ENCODE assay signal across 8 cellular contexts in the genomic region with DNA sequence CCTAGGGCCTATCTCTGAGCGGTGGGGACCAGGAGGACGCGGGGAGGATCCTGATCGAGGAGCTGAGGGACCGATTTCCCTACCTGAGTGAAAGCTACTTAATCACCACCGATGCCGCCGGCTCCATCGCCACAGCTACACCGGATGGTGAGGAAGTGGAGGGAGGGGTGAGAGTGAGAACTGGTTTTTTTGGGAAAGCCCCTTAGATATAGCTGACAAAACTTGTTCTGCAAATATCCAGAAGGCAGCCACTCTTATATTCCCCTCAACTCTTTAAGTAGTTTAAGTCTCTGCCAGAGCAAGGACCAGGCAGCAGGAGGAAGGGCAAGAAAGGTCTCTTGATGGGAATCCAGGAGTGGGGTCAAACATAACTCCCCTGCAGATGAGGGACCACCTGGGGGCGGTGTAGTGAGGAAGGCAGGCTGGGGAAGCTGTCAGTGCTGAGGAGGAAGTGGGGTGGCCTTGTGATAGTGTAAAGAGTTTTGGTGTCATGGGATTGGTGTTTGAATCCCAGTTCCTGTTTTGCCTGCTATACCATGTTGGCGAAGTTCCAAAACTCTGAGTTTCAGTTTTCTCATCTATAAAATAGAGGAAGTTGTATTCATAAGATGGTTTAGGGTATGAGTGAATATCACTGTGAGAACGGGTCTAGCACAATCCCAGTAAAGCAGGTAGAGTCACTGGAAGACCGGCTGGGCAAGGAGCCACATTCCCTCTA. TPM values are rescaled to one million over a fixed set of nuclear protein-coding genes. Genes with fewer than 3 reads are reported as not detected.
DNase-seq lines count a peak whose midpoint lies in the region; ATAC-seq and TF ChIP-seq lines count a peak whose summit lies in the region.

No MANE protein-coding gene starts in this region.

- peaks cover 7% of the 10 kb centered on the region; the same call in 1 of the 2 replicates for H4K20me1 ChIP-seq in GM23338 (replicated peaks; ENCODE audit: insufficient read depth)

- intact Hi-C loops in Right ventricle myocardium superior (cut with DNase I) = no loop called here

- DNase-seq in GM10266 (ENCODE audit: extremely low spot score) (peak; percentile 81), GM23338 (ENCODE audit: low spot score) (peak; percentile 47), NOMO-1 treated with DMSO at 0.1 percent for 48 hours (lab: John Stamatoyannopoulos, UW; ENCODE audit: unreplicated experiment) (peak; percentile 94), activated T-helper 1 cell treated with Interleukin-2 at 50 U/mL for 16 hours (ENCODE audit: low read depth) (peak; percentile 42), lung (ENCODE audit: low spot score) (peak; percentile 44), substantia nigra (lab: John Stamatoyannopoulos, UW) (peak in 17 of 49 donors; percentile 5 to 49 (median 18)), Right ventricle myocardium superior (no peak), midbrain (lab: John Stamatoyannopoulos, UW) (no peak)

- H3K27ac Mint-ChIP-seq in GM23338 = no peak overlapping the region; the same call in 1 of the 2 replicates

- H3K27ac ChIP-seq in GM23338 (ENCODE audit: low read depth) = no peak overlapping the region
- H3K27ac ChIP-seq in lung (ENCODE audit: low read depth in 1 of 2, low read length in 1 of 2) = peak overlapping the region in 1 of 2 donors; percentile 78
- H3K27ac ChIP-seq in substantia nigra (ENCODE audit: low read depth, low read length, poor library complexity, severe bottlenecking) = peak overlapping the region; percentile 61

- H3K4me3 Mint-ChIP-seq in GM23338 = no peak overlapping the region

- no peak for ATAC-seq in GM23338
- no peak for ATAC-seq in lung (ENCODE audit: insufficient read depth, low FRiP score)
- no peak for ATAC-seq in Right ventricle myocardium superior (ENCODE audit: poor library complexity)

- H3K9me2 ChIP-seq in GM23338 (ENCODE audit: insufficient read depth) = no peaks in the 10 kb centered on the region

- H3K79me2 ChIP-seq in GM23338 (replicated peaks; ENCODE audit: insufficient read depth) = peaks cover 19% of the 10 kb centered on the region

- peaks cover 11% of the 10 kb centered on the region for H3K27me3 Mint-ChIP-seq in GM23338 (ENCODE audit: insufficient read depth, low read depth, poor library complexity)

- TF ChIP-seq CTCF in GM10266 (IDR thresholded peaks at IDR 0.05; ENCODE audit: control insufficient read depth, insufficient read depth, low read depth, missing control alignments) (peak; percentile 55), GM23338 (conservative IDR thresholded peaks at IDR 0.05; ENCODE audit: low read depth in 2 of 2) (peak; percentile 39 to 57), lung (IDR thresholded peaks at IDR 0.05; ENCODE audit: control extremely low read depth, extremely low read depth) (no peak)

- H3K36me3 ChIP-seq in GM23338 (ENCODE audit: insufficient read depth) (no peaks in the 10 kb centered on the region; the same call in 1 of the 2 replicates), lung (ENCODE audit: control insufficient read depth in 2 of 2, insufficient read depth in 2 of 2, low read length in 2 of 2) (peaks cover 11 to 26% of the 10 kb centered on the region in 2 donors)

- peaks cover 17% of the 10 kb centered on the region for H3K4me1 Mint-ChIP-seq in GM23338

- H3K4me3 ChIP-seq in GM23338 = no peak overlapping the region
- H3K4me3 ChIP-seq in lung = no peak overlapping the region

- H3K9me3 ChIP-seq in lung (ENCODE audit: control insufficient read depth in 2 of 2, insufficient read depth in 1 of 2, low read length in 1 of 2) = no peaks in the 10 kb centered on the region

- H3F3A ChIP-seq in GM23338 (replicated peaks; ENCODE audit: low read depth) = 0 out of 2 replicates have a peak, but pooled peaks cover 3% of the 10 kb centered on the region

- WGBS in lung, 2 donors = 23 to 35% methylated on average over 14 of the region's 14 CpGs

- H3K9me3 Mint-ChIP-seq in GM23338 = no peaks in the 10 kb centered on the region

- peaks cover 13% of the 10 kb centered on the region for H3K4me1 ChIP-seq in GM23338 (ENCODE audit: insufficient read depth)
- H3K4me1 ChIP-seq in lung (ENCODE audit: control insufficient read depth in 2 of 2, insufficient read depth in 2 of 2, low read length in 2 of 2) = peaks cover 5 to 14% of the 10 kb centered on the region in 2 donors

- H3K27me3 ChIP-seq in GM23338 (ENCODE audit: insufficient read depth) (no peaks in the 10 kb centered on the region), lung (ENCODE audit: control insufficient read depth, insufficient read depth) (no peaks in the 10 kb centered on the region)

- no peak overlapping the region for H2AFZ ChIP-seq in GM23338

- H3K36me3 Mint-ChIP-seq in GM23338 (ENCODE audit: low read depth) = peaks cover 23% of the 10 kb centered on the region

- no peak overlapping the region for H3K4me2 ChIP-seq in GM23338

TF ChIP-seq in GM23338, 12 proteins besides CTCF, POLR2A, EP300 and RAD21 (continues in another document):
- TF ChIP-seq, protein P1, sequence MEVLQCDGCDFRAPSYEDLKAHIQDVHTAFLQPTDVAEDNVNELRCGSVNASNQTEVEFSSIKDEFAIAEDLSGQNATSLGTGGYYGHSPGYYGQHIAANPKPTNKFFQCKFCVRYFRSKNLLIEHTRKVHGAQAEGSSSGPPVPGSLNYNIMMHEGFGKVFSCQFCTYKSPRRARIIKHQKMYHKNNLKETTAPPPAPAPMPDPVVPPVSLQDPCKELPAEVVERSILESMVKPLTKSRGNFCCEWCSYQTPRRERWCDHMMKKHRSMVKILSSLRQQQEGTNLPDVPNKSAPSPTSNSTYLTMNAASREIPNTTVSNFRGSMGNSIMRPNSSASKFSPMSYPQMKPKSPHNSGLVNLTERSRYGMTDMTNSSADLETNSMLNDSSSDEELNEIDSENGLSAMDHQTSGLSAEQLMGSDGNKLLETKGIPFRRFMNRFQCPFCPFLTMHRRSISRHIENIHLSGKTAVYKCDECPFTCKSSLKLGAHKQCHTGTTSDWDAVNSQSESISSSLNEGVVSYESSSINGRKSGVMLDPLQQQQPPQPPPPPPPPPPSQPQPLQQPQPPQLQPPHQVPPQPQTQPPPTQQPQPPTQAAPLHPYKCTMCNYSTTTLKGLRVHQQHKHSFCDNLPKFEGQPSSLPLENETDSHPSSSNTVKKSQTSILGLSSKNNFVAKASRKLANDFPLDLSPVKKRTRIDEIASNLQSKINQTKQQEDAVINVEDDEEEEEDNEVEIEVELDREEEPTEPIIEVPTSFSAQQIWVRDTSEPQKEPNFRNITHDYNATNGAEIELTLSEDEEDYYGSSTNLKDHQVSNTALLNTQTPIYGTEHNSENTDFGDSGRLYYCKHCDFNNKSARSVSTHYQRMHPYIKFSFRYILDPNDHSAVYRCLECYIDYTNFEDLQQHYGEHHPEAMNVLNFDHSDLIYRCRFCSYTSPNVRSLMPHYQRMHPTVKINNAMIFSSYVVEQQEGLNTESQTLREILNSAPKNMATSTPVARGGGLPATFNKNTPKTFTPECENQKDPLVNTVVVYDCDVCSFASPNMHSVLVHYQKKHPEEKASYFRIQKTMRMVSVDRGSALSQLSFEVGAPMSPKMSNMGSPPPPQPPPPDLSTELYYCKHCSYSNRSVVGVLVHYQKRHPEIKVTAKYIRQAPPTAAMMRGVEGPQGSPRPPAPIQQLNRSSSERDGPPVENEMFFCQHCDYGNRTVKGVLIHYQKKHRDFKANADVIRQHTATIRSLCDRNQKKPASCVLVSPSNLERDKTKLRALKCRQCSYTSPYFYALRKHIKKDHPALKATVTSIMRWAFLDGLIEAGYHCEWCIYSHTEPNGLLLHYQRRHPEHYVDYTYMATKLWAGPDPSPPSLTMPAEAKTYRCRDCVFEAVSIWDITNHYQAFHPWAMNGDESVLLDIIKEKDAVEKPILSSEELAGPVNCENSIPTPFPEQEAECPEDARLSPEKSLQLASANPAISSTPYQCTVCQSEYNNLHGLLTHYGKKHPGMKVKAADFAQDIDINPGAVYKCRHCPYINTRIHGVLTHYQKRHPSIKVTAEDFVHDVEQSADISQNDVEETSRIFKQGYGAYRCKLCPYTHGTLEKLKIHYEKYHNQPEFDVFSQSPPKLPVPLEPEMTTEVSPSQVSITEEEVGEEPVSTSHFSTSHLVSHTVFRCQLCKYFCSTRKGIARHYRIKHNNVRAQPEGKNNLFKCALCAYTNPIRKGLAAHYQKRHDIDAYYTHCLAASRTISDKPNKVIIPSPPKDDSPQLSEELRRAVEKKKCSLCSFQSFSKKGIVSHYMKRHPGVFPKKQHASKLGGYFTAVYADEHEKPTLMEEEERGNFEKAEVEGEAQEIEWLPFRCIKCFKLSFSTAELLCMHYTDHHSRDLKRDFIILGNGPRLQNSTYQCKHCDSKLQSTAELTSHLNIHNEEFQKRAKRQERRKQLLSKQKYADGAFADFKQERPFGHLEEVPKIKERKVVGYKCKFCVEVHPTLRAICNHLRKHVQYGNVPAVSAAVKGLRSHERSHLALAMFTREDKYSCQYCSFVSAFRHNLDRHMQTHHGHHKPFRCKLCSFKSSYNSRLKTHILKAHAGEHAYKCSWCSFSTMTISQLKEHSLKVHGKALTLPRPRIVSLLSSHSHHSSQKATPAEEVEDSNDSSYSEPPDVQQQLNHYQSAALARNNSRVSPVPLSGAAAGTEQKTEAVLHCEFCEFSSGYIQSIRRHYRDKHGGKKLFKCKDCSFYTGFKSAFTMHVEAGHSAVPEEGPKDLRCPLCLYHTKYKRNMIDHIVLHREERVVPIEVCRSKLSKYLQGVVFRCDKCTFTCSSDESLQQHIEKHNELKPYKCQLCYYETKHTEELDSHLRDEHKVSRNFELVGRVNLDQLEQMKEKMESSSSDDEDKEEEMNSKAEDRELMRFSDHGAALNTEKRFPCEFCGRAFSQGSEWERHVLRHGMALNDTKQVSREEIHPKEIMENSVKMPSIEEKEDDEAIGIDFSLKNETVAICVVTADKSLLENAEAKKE (CRISPR knock-in tag; IDR thresholded peaks at IDR 0.05) = no peak
- no peak for TF ChIP-seq STAT1 (IDR thresholded peaks at IDR 0.05; ENCODE audit: unreplicated experiment)
- no peak for TF ChIP-seq POLR2AphosphoS5 (IDR thresholded peaks at IDR 0.05; ENCODE audit: low read depth)
- TF ChIP-seq JUNB (IDR thresholded peaks at IDR 0.05; ENCODE audit: unreplicated experiment) = no peak
- TF ChIP-seq EZH2phosphoT487 (IDR thresholded peaks at IDR 0.05; ENCODE audit: unreplicated experiment) = no peak
- no peak for TF ChIP-seq ZNF114 (CRISPR knock-in tag; IDR thresholded peaks at IDR 0.05)

RNA-seq across cellular contexts. Expression of a gene that starts 3.4 kb away (rescaled TPM):
- 24.3 and 55.6 TPM in 2 replicates for total RNA-seq in GM23338 (2014; rRNA removed; shearing (Covaris generic))
- polyA plus RNA-seq in GM23338 (2016; fragmentation: Nextera tagmentation; extraction: Ambion mirVana) = 47.0 and 48.0 TPM in 2 replicates
- total RNA-seq in lung = 100 to 1,000 TPM in 1 of 2 donors, 10 to 100 TPM in 1; 48.2 to 132 TPM
- 100 to 1,000 TPM; 133 to 162 TPM for polyA plus RNA-seq in lung
- 45.1 TPM for total RNA-seq in Right ventricle myocardium superior

RNA-seq across cellular contexts. Expression of a gene that starts 58.2 kb away (rescaled TPM):
- 8.4 and 9.9 TPM in 2 replicates for total RNA-seq in GM23338 (2014; rRNA removed; shearing (Covaris generic))
- polyA plus RNA-seq in GM23338 (2016; fragmentation: Nextera tagmentation; extraction: Ambion mirVana) (26.2 and 31.1 TPM in 2 replicates), lung (10 to 100 TPM; 16.4 to 25.1 TPM)
- total RNA-seq in lung (10 to 100 TPM; 18.1 to 32.3 TPM), Right ventricle myocardium superior (38.3 TPM)

RNA-seq across cellular contexts. Expression of a gene that starts 58.6 kb away (rescaled TPM):
- total RNA-seq in GM23338 (2014; rRNA removed; shearing (Covaris generic)) = 23.8 and 24.9 TPM in 2 replicates
- 53.7 and 64.8 TPM in 2 replicates for polyA plus RNA-seq in GM23338 (2016; fragmentation: Nextera tagmentation; extraction: Ambion mirVana)
- total RNA-seq in lung = 10 to 100 TPM; 24.7 to 25.2 TPM
- polyA plus RNA-seq in lung = 10 to 100 TPM; 16.8 to 40.6 TPM
- 21.0 TPM for total RNA-seq in Right ventricle myocardium superior

Comparison
In these comparisons a context has a peak if more than half of its experiments do, and no peak if none do; other contexts are left out.
1. DNase-seq: peak in GM10266 (single experiment), GM23338 (single experiment), NOMO-1 treated with DMSO at 0.1 percent for 48 hours (single experiment), activated T-helper 1 cell treated with Interleukin-2 at 50 U/mL for 16 hours (single experiment) and lung (single experiment); none in Right ventricle myocardium superior (single experiment) and midbrain (single experiment).